8 cellular contexts compared by ENCODE assay signal in genomic region chr1:30816211-30817082, GRCh38. TPM values are rescaled to one million over a fixed set of nuclear protein-coding genes. Genes with fewer than 3 reads are reported as not detected.
DNase-seq lines count a peak whose midpoint lies in the region; ATAC-seq and TF ChIP-seq lines count a peak whose summit lies in the region.

No MANE protein-coding gene starts in this region.

- intact Hi-C loops in left lung (cut with DNase I) (no loop called here), uterus (cut with DNase I; ENCODE audit: low total_unique reads) (no loop called here)

- no peak for TF ChIP-seq CTCF in AG09309 (IDR thresholded peaks at IDR 0.05; ENCODE audit: control insufficient read depth, insufficient read depth, low read depth, low read length, missing control alignments)
- TF ChIP-seq CTCF in left lung (IDR thresholded peaks at IDR 0.05) = no peak
- TF ChIP-seq CTCF in uterus (IDR thresholded peaks at IDR 0.05) = no peak
- TF ChIP-seq CTCF in suprapubic skin (IDR thresholded peaks at IDR 0.05) = no peak

- no peaks in the 10 kb centered on the region for H3K9me3 ChIP-seq in left lung
- H3K9me3 ChIP-seq in uterus = no peaks in the 10 kb centered on the region
- H3K9me3 ChIP-seq in suprapubic skin = no peaks in the 10 kb centered on the region

- TF ChIP-seq EP300 in suprapubic skin (IDR thresholded peaks at IDR 0.05) = no peak

- 27% methylated on average over 17 of the region's 18 CpGs for WGBS in suprapubic skin

- DNase-seq in AG09309 (ENCODE audit: low read depth) (peak; percentile 72), MV-4-11 (lab: John Stamatoyannopoulos, UW) (peak; percentile 88), cerebellum (ENCODE audit: low spot score) (peak; percentile 86), left lung (peak in 1 of 2 donors; percentile 46), uterus (peak; percentile 32 to 38), suprapubic skin (ENCODE audit: low spot score in 2 of 2) (no peak)

- H3K36me3 ChIP-seq in left lung (no peaks in the 10 kb centered on the region), uterus (no peaks in the 10 kb centered on the region), suprapubic skin (no peaks in the 10 kb centered on the region)

- H3K4me1 ChIP-seq in left lung (peaks cover 0 to 13% of the 10 kb centered on the region in 2 donors), uterus (peaks cover 0 to 7% of the 10 kb centered on the region in 2 donors), suprapubic skin (no peaks in the 10 kb centered on the region)

- H3K27me3 ChIP-seq in left lung (peaks cover 0 to 72% of the 10 kb centered on the region in 2 donors), uterus (no peaks in the 10 kb centered on the region), suprapubic skin (peaks cover 39% of the 10 kb centered on the region)

- no peak for TF ChIP-seq POLR2A in uterus (IDR thresholded peaks at IDR 0.05)
- no peak for TF ChIP-seq POLR2A in suprapubic skin (IDR thresholded peaks at IDR 0.05)

- ATAC-seq in left lung (peak; percentile 61), GM19324 (IDR thresholded peaks at IDR 0.05; ENCODE audit: low FRiP score, unreplicated experiment) (no peak), HG03025 (IDR thresholded peaks at IDR 0.05; ENCODE audit: low FRiP score, unreplicated experiment) (no peak)

- no peak overlapping the region for H3K27ac ChIP-seq in left lung
- H3K27ac ChIP-seq in uterus = no peak overlapping the region
- no peak overlapping the region for H3K27ac ChIP-seq in suprapubic skin

- no peak overlapping the region for H3K4me3 ChIP-seq in AG09309 (ENCODE audit: control insufficient read depth, low read depth, low read length)
- no peak overlapping the region for H3K4me3 ChIP-seq in left lung
- no peak overlapping the region for H3K4me3 ChIP-seq in uterus
- no peak overlapping the region for H3K4me3 ChIP-seq in suprapubic skin

RNA-seq across cellular contexts. Expression of gene LAPTM5, which starts 58.9 kb away (rescaled TPM):
- total RNA-seq in cerebellum = 7.8 TPM
- 100 to 1,000 TPM; 185 to 513 TPM for total RNA-seq in left lung
- 10 to 100 TPM in 3 of 4 donors, 1 to 10 TPM in 1; 6.1 to 76.8 (median 15.8) TPM for total RNA-seq in uterus
- 10 to 100 TPM in 3 of 4 donors, 1 to 10 TPM in 1; 9.9 to 13.7 (median 12.2) TPM for total RNA-seq in suprapubic skin

Comparison
In these comparisons a context has a peak if more than half of its experiments do, and no peak if none do; other contexts are left out.
1. DNase-seq: peak in AG09309 (single experiment), MV-4-11 (single experiment), cerebellum (single experiment) and uterus (2 of 2); none in suprapubic skin (0 of 2).